In genomic region chrX:71100581-71101505, GRCh38 we compare ENCODE assay signal across 1 cellular context.
TF ChIP-seq lines count a peak whose summit lies in the region.

No MANE protein-coding gene starts in this region.

TF ChIP-seq in H1, 55 proteins besides CTCF, POLR2A, EP300 and RAD21:
- TF ChIP-seq BCL11A (IDR thresholded peaks at IDR 0.05; ENCODE audit: low read depth in 2 of 2, low read length in 2 of 2) (no peak), TEAD4 (IDR thresholded peaks at IDR 0.05; ENCODE audit: low read depth, low read length) (0 out of 2 replicates have a peak, but pooled peaks have one; percentile 28), CEBPB (IDR thresholded peaks at IDR 0.05; ENCODE audit: low read depth, low read length) (no peak), TAF7 (optimal IDR thresholded peaks at IDR 0.05; ENCODE audit: borderline replicate concordance, low read depth, low read length) (no peak)
TF ChIP-seq in H1: peak in this region for 1.
